Comparison of ENCODE assay signal across 8 cellular contexts in genomic region chr1:214576120-214576519, GRCh38. TPM values are rescaled to one million over a fixed set of nuclear protein-coding genes. Genes with fewer than 3 reads are reported as not detected.
A peak's percentile ranks its signal among the peaks of the same experiment; 100 is the strongest.
DNase-seq lines count a peak whose midpoint lies in the region; ATAC-seq, FAIRE-seq and TF ChIP-seq lines count a peak whose summit lies in the region.
"Not testable (repeated sequence)": the region's sequence is repeated elsewhere in the genome, so short reads cannot be mapped to it uniquely, and the experiment has no call there.
"Had no signal": no experiment of that assay in that cellular context is flagged by ENCODE, and none has a peak within 500 bp of the region (broad histone marks: within the 10 kb centered on the region; RNA-seq: fewer than 3 reads in every experiment).

No MANE protein-coding gene starts in this region.

- not testable (repeated sequence) for H3K9me3 Mint-ChIP-seq in MCF 10A (ENCODE audit: unreplicated experiment)
- H3K9me3 Mint-ChIP-seq in endodermal cell, result peaks cover 39% of the 10 kb centered on the region

- H3K9me1 ChIP-seq in K562 (ENCODE audit: control insufficient read depth, insufficient read depth, low read length), result not testable (repeated sequence)

- BruUV-seq in K562 (replicated peaks; lab: Mats Ljungman, UMichigan); MCF 10A (replicated peaks; lab: Mats Ljungman, UMichigan): not testable (repeated sequence)

- not testable (repeated sequence) for H3K4me1 ChIP-seq in HEK293 (ENCODE audit: control insufficient read depth, insufficient read depth, low read length); K562 (replicated peaks in 1 of 2; ENCODE audit: control insufficient read depth in 2 of 2, insufficient read depth in 2 of 2, low read length in 2 of 2); endodermal cell (ENCODE audit: control insufficient read depth, insufficient read depth, low read length)
- peaks cover 44% of the 10 kb centered on the region for H3K4me1 ChIP-seq in RWPE2 (ENCODE audit: insufficient read depth, poor library complexity, severe bottlenecking)

- H3K36me3 ChIP-seq in HEK293 (ENCODE audit: control insufficient read depth in 2 of 2, insufficient read depth in 1 of 2, low read length in 2 of 2); RWPE2 (ENCODE audit: low read depth); K562 (ENCODE audit: control insufficient read depth, insufficient read depth, low read length); endodermal cell (ENCODE audit: control insufficient read depth, insufficient read depth, low read length): not testable (repeated sequence)

- 3% methylated on average over 3 of the region's 3 CpGs for WGBS in K562 (ENCODE audit: insufficient coverage, low coverage, missing lambda C conversion rate)
- 90 to 96% methylated on average over 2 to 3 of the region's 3 CpGs for WGBS in endodermal cell (ENCODE audit: insufficient coverage in 1 of 2, insufficient read length in 1 of 2), 2 experiments

- not testable (repeated sequence) for FAIRE-seq in K562 (lab: Jason Lieb, UNC)

- in situ Hi-C loops in K562 (cut with MboI), result not testable (repeated sequence)

- ATAC-seq in RWPE2 (ENCODE audit: low read depth); K562: not testable (repeated sequence)

- not testable (repeated sequence) for H3K9me3 ChIP-seq in HEK293 (ENCODE audit: control insufficient read depth, insufficient read depth, low read depth, low read length); RWPE2 (ENCODE audit: severe bottlenecking); K562 (replicated peaks; ENCODE audit: control insufficient read depth, insufficient read depth, low read depth, low read length)
- peaks cover 32% of the 10 kb centered on the region for H3K9me3 ChIP-seq in endodermal cell (ENCODE audit: control insufficient read depth, low read length)

- not testable (repeated sequence) for TF ChIP-seq EP300 in K562 (IDR thresholded peaks at IDR 0.05; ENCODE audit: low read length)

- not testable (repeated sequence) for H3K27ac ChIP-seq in HEK293 (ENCODE audit: extremely low read depth, low read depth, low read length); K562 (ENCODE audit: extremely low read depth, low read depth, low read length); endodermal cell (ENCODE audit: low read depth, low read length)
- H3K27ac ChIP-seq in RWPE2 (ENCODE audit: poor library complexity, severe bottlenecking), result peak overlapping the region; percentile 93
- H3K27ac ChIP-seq in epithelial cell of prostate, result peak overlapping the region; percentile 95

- not testable (repeated sequence) for H2AFZ ChIP-seq in K562 (ENCODE audit: low read depth, low read length)

- intact Hi-C loops in K562 (cut with micrococcal nuclease); MCF 10A (cut with micrococcal nuclease): not testable (repeated sequence)

- H3K4me3 Mint-ChIP-seq in MCF 10A (ENCODE audit: unreplicated experiment); endodermal cell: not testable (repeated sequence)

- not testable (repeated sequence) for TF ChIP-seq POLR2A in K562 (conservative IDR thresholded peaks at IDR 0.05)

- H3K36me3 Mint-ChIP-seq in MCF 10A (ENCODE audit: insufficient read depth, unreplicated experiment) (peaks cover 16% of the 10 kb centered on the region), endodermal cell (ENCODE audit: low read depth) (peaks cover 11% of the 10 kb centered on the region)

- H3K4me3 ChIP-seq in HEK293 (ENCODE audit: low read depth, low read length); RWPE2 (ENCODE audit: severe bottlenecking); K562: not testable (repeated sequence)
- peak overlapping the region; percentile 64 for H3K4me3 ChIP-seq in endodermal cell (ENCODE audit: low read length)

- not testable (repeated sequence) for TF ChIP-seq RAD21 in K562 (CRISPR knock-in tag; conservative IDR thresholded peaks at IDR 0.05 in 1 of 2, IDR thresholded peaks at IDR 0.05 in 1 of 2)

- TF ChIP-seq CTCF in HEK293 (tag by site-specific recombination; IDR thresholded peaks at IDR 0.05); RWPE2 (IDR thresholded peaks at IDR 0.05; ENCODE audit: poor library complexity, severe bottlenecking); K562 (IDR thresholded peaks at IDR 0.05 in 2 of 3, conservative IDR thresholded peaks at IDR 0.05 in 1 of 3; ENCODE audit: insufficient read depth in 2 of 3, low read depth in 1 of 3, low read length in 3 of 3); MCF 10A (IDR thresholded peaks at IDR 0.05; ENCODE audit: unreplicated experiment); endodermal cell (conservative IDR thresholded peaks at IDR 0.05): not testable (repeated sequence)

- H3K27me3 Mint-ChIP-seq in MCF 10A (ENCODE audit: insufficient read depth, unreplicated experiment), result not testable (repeated sequence)
- peaks cover 25% of the 10 kb centered on the region for H3K27me3 Mint-ChIP-seq in endodermal cell (ENCODE audit: insufficient read depth)

- not testable (repeated sequence) for DNase-seq in RWPE2 (ENCODE audit: low spot score); K562 (ENCODE audit: extremely low read depth in 1 of 4, low spot score in 3 of 4); MCF 10A (ENCODE audit: unreplicated experiment); endodermal cell; epithelial cell of prostate (ENCODE audit: low read depth, low spot score)

- POLR2A ChIA-PET in HEK293 (lab: Yijun Ruan, JAX); K562 (lab: Yijun Ruan, JAX): not testable (repeated sequence)
- POLR2A ChIA-PET in MCF 10A (lab: Yijun Ruan, JAX), result interaction anchor here (0.6 to 31.1 kb wide), 8 partner anchors 0 to 188 kb away, joined by 3 to 2189 read pairs (median 170); partner anchors contain the start of gene PTPN14

- peaks cover 48% of the 10 kb centered on the region for H3K4me1 Mint-ChIP-seq in MCF 10A (ENCODE audit: insufficient read depth, unreplicated experiment)
- not testable (repeated sequence) for H3K4me1 Mint-ChIP-seq in endodermal cell

- H3K9ac ChIP-seq in K562 (ENCODE audit: insufficient read depth in 1 of 2, low read depth in 2 of 2, low read length in 2 of 2); endodermal cell (ENCODE audit: extremely low read depth, low read length, poor library complexity, severe bottlenecking): not testable (repeated sequence)

- CTCF ChIA-PET in HEK293 (lab: Yijun Ruan, JAX), result interaction anchor here (0.6 kb wide), 1 partner anchor 9 kb away, joined by 3 read pairs; no protein-coding TSS in a partner anchor
- CTCF ChIA-PET in K562 (lab: Yijun Ruan, JAX; ENCODE audit: low intra/inter-chr PET ratio), result not testable (repeated sequence)
- CTCF ChIA-PET in MCF 10A (lab: Yijun Ruan, JAX), result interaction anchor here (0.9 to 15.0 kb wide), 5 partner anchors 8 to 244 kb away, joined by 3 to 291 read pairs (median 36); partner anchors contain the start of gene PTPN14

- not testable (repeated sequence) for H3K79me2 ChIP-seq in K562 (ENCODE audit: control insufficient read depth, insufficient read depth, low read length)

- H3K27ac Mint-ChIP-seq in MCF 10A (ENCODE audit: low read depth, unreplicated experiment), result peak overlapping the region; percentile 95
- H3K27ac Mint-ChIP-seq in endodermal cell, result not testable (repeated sequence)

- H4K20me1 ChIP-seq in K562 (replicated peaks; ENCODE audit: control insufficient read depth, insufficient read depth, low read length), result not testable (repeated sequence)

- H3K27me3 ChIP-seq in RWPE2 (ENCODE audit: insufficient read depth, poor library complexity, severe bottlenecking); K562 (ENCODE audit: control insufficient read depth in 2 of 2, insufficient read depth in 2 of 2, low read length in 2 of 2): not testable (repeated sequence)
- H3K27me3 ChIP-seq in endodermal cell (ENCODE audit: control insufficient read depth, insufficient read depth, low read length, poor library complexity, severe bottlenecking), result peaks cover 36% of the 10 kb centered on the region

- H3K4me2 ChIP-seq in K562 (ENCODE audit: insufficient read depth, low read length), result not testable (repeated sequence)

RNA-seq across cellular contexts. Expression of gene PTPN14, which starts 24.7 kb away (rescaled TPM):
- not detected in 2 replicates for total RNA-seq in K562 (2011; cell fraction: chromatin; rRNA removed; ENCODE audit: low replicate concordance)
- not detected in 2 replicates for total RNA-seq in K562 (2011; cell fraction: nucleolus; rRNA removed)
- total RNA-seq in K562 (2011; cell fraction: nucleoplasm; rRNA removed), result 0.08 TPM in 1 of 2 replicates, not detected in the other
- not detected in 2 replicates for total RNA-seq in K562 (2014; rRNA removed)
- total RNA-seq in K562 (2014; rRNA removed; fragmentation: Illumina TruSeq; extraction: Trizol), result not detected in 2 replicates
- total RNA-seq in K562 (2015; rRNA removed; fragmentation: Illumina TruSeq; extraction: Trizol), result not detected in 2 replicates
- 0.29 TPM in 2 replicates for total RNA-seq in K562 (2021)
- polyA plus RNA-seq in K562 (2011; rRNA removed), result 0.03 TPM in 1 of 2 replicates, not detected in the other
- under 0.01 and 0.03 TPM in 2 replicates for polyA plus RNA-seq in K562 (2011; cell fraction: cytosol; rRNA removed)
- polyA plus RNA-seq in K562 (2011; cell fraction: nucleus; rRNA removed), result 0.03 TPM in 1 of 2 replicates, not detected in the other
- polyA plus RNA-seq in K562 (2012), result 0.04 and 0.11 TPM in 2 replicates
- polyA plus RNA-seq in K562 (2014; fragmentation: Illumina TruSeq; extraction: Trizol), result not detected in 2 replicates
- polyA plus RNA-seq in K562 (2014; fragmentation: Nextera tagmentation; extraction: Ambion mirVana), result under 1 TPM in 1 of 2 experiments, not detected in 1; 0.01 TPM
- polyA plus RNA-seq in K562 (2014; rRNA removed), result 0.04 TPM in 1 of 2 replicates, not detected in the other
- under 0.01 and 0.03 TPM in 2 replicates for polyA minus RNA-seq in K562 (2011; rRNA and poly(A)+ RNA removed)
- not detected in 2 replicates for polyA minus RNA-seq in K562 (2011; cell fraction: cytosol; rRNA and poly(A)+ RNA removed)
- polyA minus RNA-seq in K562 (2011; cell fraction: nucleus; rRNA and poly(A)+ RNA removed), result not detected in 2 replicates
- 240 and 243 TPM in 2 replicates for total RNA-seq in MCF 10A (2022)
- total RNA-seq in endodermal cell, result 10 to 100 TPM; 72.6 to 93.2 TPM
- 20.1 TPM for polyA plus RNA-seq in endodermal cell (2013, experiment 1 of 2)
- polyA plus RNA-seq in endodermal cell (2013, experiment 2 of 2), result 23.3 TPM
- total RNA-seq: B cell; CD8-positive, alpha-beta T cell had no signal

RNA-seq across cellular contexts. Expression of gene CENPF, which starts 26.9 kb away (rescaled TPM):
- total RNA-seq in K562 (2011; cell fraction: chromatin; rRNA removed; ENCODE audit: low replicate concordance), result 21.7 and 130 TPM in 2 replicates
- total RNA-seq in K562 (2011; cell fraction: nucleolus; rRNA removed), result 11.8 and 20.9 TPM in 2 replicates
- total RNA-seq in K562 (2011; cell fraction: nucleoplasm; rRNA removed), result 40.8 and 50.3 TPM in 2 replicates
- total RNA-seq in K562 (2014; rRNA removed) (76.9 and 91.6 TPM in 2 replicates), K562 (2014; rRNA removed; fragmentation: Illumina TruSeq; extraction: Trizol) (180 and 214 TPM in 2 replicates), K562 (2015; rRNA removed; fragmentation: Illumina TruSeq; extraction: Trizol) (142 and 153 TPM in 2 replicates), K562 (2021) (98.2 and 102 TPM in 2 replicates), MCF 10A (2022) (88.8 and 135 TPM in 2 replicates), endodermal cell (10 to 100 TPM; 77.2 to 87.2 TPM)
- polyA plus RNA-seq in K562 (2011; rRNA removed) (46.4 and 64.5 TPM in 2 replicates), K562 (2014; fragmentation: Illumina TruSeq; extraction: Trizol) (118 TPM in 2 replicates), K562 (2014; fragmentation: Nextera tagmentation; extraction: Ambion mirVana) (10 to 100 TPM; 50.6 to 92.6 TPM), K562 (2014; rRNA removed) (54.1 and 98.3 TPM in 2 replicates)
- 8.8 and 16.0 TPM in 2 replicates for polyA plus RNA-seq in K562 (2011; cell fraction: cytosol; rRNA removed)
- polyA plus RNA-seq in K562 (2011; cell fraction: nucleus; rRNA removed), result 52.2 and 53.8 TPM in 2 replicates
- polyA plus RNA-seq in K562 (2012), result 48.5 and 70.8 TPM in 2 replicates
- 99.3 and 119 TPM in 2 replicates for polyA minus RNA-seq in K562 (2011; rRNA and poly(A)+ RNA removed)
- 46.6 and 50.8 TPM in 2 replicates for polyA minus RNA-seq in K562 (2011; cell fraction: cytosol; rRNA and poly(A)+ RNA removed)
- 35.7 and 70.4 TPM in 2 replicates for polyA minus RNA-seq in K562 (2011; cell fraction: nucleus; rRNA and poly(A)+ RNA removed)
- 95.0 TPM for polyA plus RNA-seq in endodermal cell (2013, experiment 1 of 2)
- polyA plus RNA-seq in endodermal cell (2013, experiment 2 of 2), result 126 TPM

Comparison
In these comparisons a context has a peak if more than half of its experiments do, and no peak if none do; other contexts are left out.
1. RNA of gene PTPN14, which starts 24.7 kb away (total RNA-seq): 240 to 243 TPM in MCF 10A and 72.6 to 93.2 TPM in endodermal cell; 0.08 to 0.29 TPM in K562; every median in the first group is over 10 times any median in the second.